14 cellular contexts compared by ENCODE assay signal in the genomic region with DNA sequence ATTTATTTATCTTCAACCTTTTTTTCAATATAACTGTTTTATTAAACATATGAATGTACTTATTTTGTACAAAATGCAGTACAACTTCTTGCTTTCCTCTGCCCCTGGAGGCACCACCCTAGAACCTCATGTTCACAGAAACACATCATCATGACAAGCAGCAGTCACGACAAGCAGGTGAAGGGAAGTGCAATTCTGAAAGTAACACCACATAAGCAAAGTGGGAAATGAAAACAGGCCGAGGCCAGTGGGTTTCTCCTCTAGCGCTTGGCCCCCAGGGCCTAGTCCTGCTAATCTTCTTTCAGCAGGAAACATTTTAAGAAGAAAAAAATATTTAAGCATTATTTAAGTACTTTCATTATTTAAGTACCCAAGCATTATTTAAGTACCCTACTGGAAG.
A peak's percentile ranks its signal among the peaks of the same experiment; 100 is the strongest.
DNase-seq lines count a peak whose midpoint lies in the region; ATAC-seq, FAIRE-seq and TF ChIP-seq lines count a peak whose summit lies in the region.
"Had no signal": no experiment of that assay in that cellular context is flagged by ENCODE, and none has a peak within 500 bp of the region (broad histone marks: within the 10 kb centered on the region; RNA-seq: fewer than 3 reads in every experiment).

No MANE protein-coding gene starts in this region.

- DNase-seq in erythroblast (lab: John Stamatoyannopoulos, UW) (no peak), MG63 (no peak), DMS53 treated with DMSO at 0.1 percent for 48 hours (lab: John Stamatoyannopoulos, UW; ENCODE audit: unreplicated experiment) (no peak), D721Med (ENCODE audit: insufficient read length, low spot score) (no peak)
- DNase-seq: DMS79 treated with DMSO at 0.1 percent for 48 hours, kidney, NCI-H2171 treated with DMSO at 0.1 percent for 48 hours had no signal

- ATAC-seq in GM18499 (IDR thresholded peaks at IDR 0.05; ENCODE audit: insufficient read depth, unreplicated experiment) (peak; percentile 98), GM19463 (IDR thresholded peaks at IDR 0.05; ENCODE audit: unreplicated experiment) (peak; percentile 91), HG02840 (IDR thresholded peaks at IDR 0.05; ENCODE audit: low FRiP score, unreplicated experiment) (peak; percentile 85), HG03457 (IDR thresholded peaks at IDR 0.05; ENCODE audit: unreplicated experiment) (peak; percentile 71)

- H3K4me3 ChIP-seq in MG63: no peak overlapping the region
- H3K4me3 ChIP-seq: tibial nerve had no signal

- no peak for FAIRE-seq in D721Med (lab: Jason Lieb, UNC)
- FAIRE-seq: frontal cortex, kidney, TTC549 had no signal

- no peak for TF ChIP-seq CTCF in D721Med (IDR thresholded peaks at IDR 0.05; ENCODE audit: insufficient read depth, missing control alignments)

- TF ChIP-seq POLR2A in erythroblast (IDR thresholded peaks at IDR 0.05; ENCODE audit: low read length): no peak

- H3K9me3 ChIP-seq in MG63: no peaks in the 10 kb centered on the region

- no peaks in the 10 kb centered on the region for H3K36me3 ChIP-seq in MG63
- H3K36me3 ChIP-seq: tibial nerve had no signal

- H3K27me3 ChIP-seq in MG63: no peaks in the 10 kb centered on the region; the same call in 1 of the 2 replicates
- H3K27me3 ChIP-seq: tibial nerve had no signal
